Comparison of ENCODE assay signal across 9 cellular contexts in the genomic region with DNA sequence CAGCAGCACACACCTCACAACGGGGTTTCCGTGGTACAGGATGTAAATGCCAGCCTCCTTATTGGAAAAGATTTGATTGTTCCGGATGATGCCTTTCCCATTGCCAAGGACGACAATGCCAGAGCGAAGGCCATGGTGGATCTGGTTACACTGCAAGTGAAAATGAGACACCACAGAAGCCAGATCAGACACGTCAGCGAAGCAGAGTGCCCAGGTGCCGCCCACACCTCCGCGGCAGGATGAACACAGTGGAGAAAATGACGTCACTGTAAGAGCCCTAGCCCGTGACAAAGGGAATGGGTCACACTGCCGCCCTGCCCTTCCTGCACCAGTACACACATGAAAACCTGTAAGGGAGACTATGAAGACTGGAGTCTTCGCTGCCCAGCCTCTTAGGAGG. TPM values are rescaled to one million over a fixed set of nuclear protein-coding genes. Genes with fewer than 3 reads are reported as not detected.
DNase-seq lines count a peak whose midpoint lies in the region; ATAC-seq and TF ChIP-seq lines count a peak whose summit lies in the region.
"Had no signal": no experiment of that assay in that cellular context is flagged by ENCODE, and none has a peak within 500 bp of the region (broad histone marks: within the 10 kb centered on the region; RNA-seq: fewer than 3 reads in every experiment).

No MANE protein-coding gene starts in this region.

- peak; percentile 71 for ATAC-seq in GM21447 (IDR thresholded peaks at IDR 0.05; ENCODE audit: unreplicated experiment)
- no peak for ATAC-seq in HG03097 (IDR thresholded peaks at IDR 0.05; ENCODE audit: low FRiP score, unreplicated experiment)

- peaks cover 7% of the 10 kb centered on the region for H3K4me1 Mint-ChIP-seq in activated naive CD8-positive, alpha-beta T cell treated with anti-CD3 and anti-CD28 coated beads for 36 hours
- H3K4me1 Mint-ChIP-seq in glutamatergic neuron (ENCODE audit: low read depth, unreplicated experiment): no peaks in the 10 kb centered on the region

- no peak for TF ChIP-seq CTCF in glutamatergic neuron (IDR thresholded peaks at IDR 0.05; ENCODE audit: partially characterized antibody, unreplicated experiment)

- no peaks in the 10 kb centered on the region for H3K9me3 Mint-ChIP-seq in activated naive CD8-positive, alpha-beta T cell treated with anti-CD3 and anti-CD28 coated beads for 36 hours
- H3K9me3 Mint-ChIP-seq in glutamatergic neuron (ENCODE audit: unreplicated experiment): peaks cover 1% of the 10 kb centered on the region

- no peaks in the 10 kb centered on the region for H3K27me3 Mint-ChIP-seq in activated naive CD8-positive, alpha-beta T cell treated with anti-CD3 and anti-CD28 coated beads for 36 hours
- H3K27me3 Mint-ChIP-seq in glutamatergic neuron (ENCODE audit: unreplicated experiment): no peaks in the 10 kb centered on the region

- peaks cover 7% of the 10 kb centered on the region for H3K36me3 Mint-ChIP-seq in activated naive CD8-positive, alpha-beta T cell treated with anti-CD3 and anti-CD28 coated beads for 36 hours
- H3K36me3 Mint-ChIP-seq in glutamatergic neuron (ENCODE audit: unreplicated experiment): peaks cover 8% of the 10 kb centered on the region

- H3K27ac Mint-ChIP-seq in activated naive CD8-positive, alpha-beta T cell treated with anti-CD3 and anti-CD28 coated beads for 36 hours: no peak overlapping the region
- no peak overlapping the region for H3K27ac Mint-ChIP-seq in glutamatergic neuron (ENCODE audit: unreplicated experiment)

- H3K4me3 Mint-ChIP-seq in activated naive CD8-positive, alpha-beta T cell treated with anti-CD3 and anti-CD28 coated beads for 36 hours: no peak overlapping the region
- H3K4me3 Mint-ChIP-seq in glutamatergic neuron (ENCODE audit: unreplicated experiment): no peak overlapping the region

- DNase-seq in RPMI8226: peak; percentile 88
- DNase-seq in activated naive CD8-positive, alpha-beta T cell treated with anti-CD3 and anti-CD28 coated beads for 36 hours: peak; percentile 44
- DNase-seq in stimulated activated CD4-positive, alpha-beta T cell treated with anti-CD3 and anti-CD28 coated beads, Interleukin-15, amount 100 ng/mL, for 1 hour (ENCODE audit: low read depth in 1 of 2, low spot score in 1 of 2): peak; percentile 55 to 60
- DNase-seq in NK-92 (lab: John Stamatoyannopoulos, UW; ENCODE audit: unreplicated experiment): no peak
- no peak for DNase-seq in ecto neural progenitor cell (ENCODE audit: low spot score)
- DNase-seq in glutamatergic neuron: no peak
- DNase-seq: heart left ventricle had no signal

RNA-seq across cellular contexts. Expression of gene POLR1E, which starts 43.4 kb away (rescaled TPM):
- total RNA-seq in activated naive CD8-positive, alpha-beta T cell treated with anti-CD3 and anti-CD28 coated beads for 36 hours: 10 to 100 TPM; 78.7 to 79.8 TPM
- 58.2 TPM for total RNA-seq in glutamatergic neuron (ENCODE audit: unreplicated experiment)

RNA-seq across cellular contexts. Expression of gene FBXO10, which starts 47.1 kb away (rescaled TPM):
- total RNA-seq in activated naive CD8-positive, alpha-beta T cell treated with anti-CD3 and anti-CD28 coated beads for 36 hours: 1 to 10 TPM; 1.9 TPM
- 68.7 TPM for total RNA-seq in glutamatergic neuron (ENCODE audit: unreplicated experiment)

Comparison
In these comparisons a context has a peak if more than half of its experiments do, and no peak if none do; other contexts are left out.
1. DNase-seq: peak in RPMI8226 (single experiment), activated naive CD8-positive, alpha-beta T cell treated with anti-CD3 and anti-CD28 coated beads for 36 hours (single experiment) and stimulated activated CD4-positive, alpha-beta T cell treated with anti-CD3 and anti-CD28 coated beads, Interleukin-15, amount 100 ng/mL, for 1 hour (2 of 2); none in NK-92 (single experiment), ecto neural progenitor cell (single experiment) and glutamatergic neuron (single experiment).
2. RNA of gene FBXO10, which starts 47.1 kb away (total RNA-seq): 68.7 TPM in glutamatergic neuron (single experiment); 1.9 TPM in activated naive CD8-positive, alpha-beta T cell treated with anti-CD3 and anti-CD28 coated beads for 36 hours; every median in the first group is over 10 times any median in the second.